8 cellular contexts compared by ENCODE assay signal in genomic region chr11:116773203-116774112, GRCh38. TPM values are rescaled to one million over a fixed set of nuclear protein-coding genes. Genes with fewer than 3 reads are reported as not detected.
DNase-seq lines count a peak whose midpoint lies in the region; ATAC-seq, FAIRE-seq and TF ChIP-seq lines count a peak whose summit lies in the region.

No MANE protein-coding gene starts in this region.

- peaks cover 0 to 3% of the 10 kb centered on the region in 2 donors for H3K36me3 ChIP-seq in small intestine (ENCODE audit: control insufficient read depth in 2 of 2, insufficient read depth in 2 of 2, low read length in 2 of 2)

- H3K9me3 ChIP-seq in iPS-18c (ENCODE audit: control insufficient read depth, insufficient read depth, low read length) = no peaks in the 10 kb centered on the region
- H3K9me3 ChIP-seq in small intestine (ENCODE audit: control insufficient read depth, low read depth) = no peaks in the 10 kb centered on the region

- ATAC-seq in GM21786 (IDR thresholded peaks at IDR 0.05; ENCODE audit: unreplicated experiment) = peak; percentile 29
- ATAC-seq in activated naive CD8-positive, alpha-beta T cell treated with anti-CD3 and anti-CD28 coated beads, Interleukin-2, amount 10 ng/mL, durations not matched to agents 7 days and 5 days (ENCODE audit: low read depth) = peak; percentile 34
- no peak for ATAC-seq in HG03565 (IDR thresholded peaks at IDR 0.05; ENCODE audit: unreplicated experiment)

- POLR2A ChIA-PET in activated naive CD8-positive, alpha-beta T cell treated with anti-CD3 and anti-CD28 coated beads, Interleukin-2, amount 10 ng/mL, durations not matched to agents 7 days and 5 days (lab: Charles Lee) = interaction anchor here (1.0 to 5.0 kb wide), 8 partner anchors 10 to 406 kb away, joined by 3 to 26 read pairs (median 6); partner anchors contain the start of genes PAFAH1B2, SIDT2 and ZPR1

- no peak for DNase-seq in GM12891 (ENCODE audit: insufficient read length, low spot score)
- peak; percentile 11 for DNase-seq in M059J (ENCODE audit: low read depth)
- no peak for DNase-seq in activated naive CD8-positive, alpha-beta T cell treated with anti-CD3 and anti-CD28 coated beads, Interleukin-2, amount 10 ng/mL, durations not matched to agents 7 days and 5 days
- peak; percentile 38 for DNase-seq in small intestine
- no peak for DNase-seq in cerebellum (ENCODE audit: low spot score)

- H3K36me3 Mint-ChIP-seq in activated naive CD8-positive, alpha-beta T cell treated with anti-CD3 and anti-CD28 coated beads, Interleukin-2, amount 10 ng/mL, durations not matched to agents 7 days and 5 days = peaks cover 32% of the 10 kb centered on the region

- no peaks in the 10 kb centered on the region for H3K27me3 Mint-ChIP-seq in activated naive CD8-positive, alpha-beta T cell treated with anti-CD3 and anti-CD28 coated beads, Interleukin-2, amount 10 ng/mL, durations not matched to agents 7 days and 5 days

- H3K4me1 ChIP-seq in small intestine (ENCODE audit: control insufficient read depth in 2 of 2, insufficient read depth in 1 of 2, low read depth in 1 of 2, low read length in 1 of 2) = no peaks in the 10 kb centered on the region

- H3K27me3 ChIP-seq in small intestine (ENCODE audit: control insufficient read depth in 2 of 2, insufficient read depth in 2 of 2, low read length in 2 of 2) = no peaks in the 10 kb centered on the region

- WGBS in small intestine, 3 donors = 2 to 5% (median 3%) methylated on average over 25 of the region's 25 CpGs

- H3K9me3 Mint-ChIP-seq in activated naive CD8-positive, alpha-beta T cell treated with anti-CD3 and anti-CD28 coated beads, Interleukin-2, amount 10 ng/mL, durations not matched to agents 7 days and 5 days = no peaks in the 10 kb centered on the region

- peak overlapping the region; percentile 93 for H3K4me3 ChIP-seq in iPS-18c (ENCODE audit: insufficient read depth, low read depth, low read length)
- H3K4me3 ChIP-seq in small intestine (ENCODE audit: low read depth in 1 of 2, low read length in 2 of 2) = peak overlapping the region; percentile 83 to 96

- H3K4me1 Mint-ChIP-seq in activated naive CD8-positive, alpha-beta T cell treated with anti-CD3 and anti-CD28 coated beads, Interleukin-2, amount 10 ng/mL, durations not matched to agents 7 days and 5 days = peaks cover 38% of the 10 kb centered on the region

- H3K27ac ChIP-seq in small intestine (ENCODE audit: low read depth in 1 of 2, low read length in 1 of 2) = peak overlapping the region; percentile 74 to 92

- H3K4me3 Mint-ChIP-seq in activated naive CD8-positive, alpha-beta T cell treated with anti-CD3 and anti-CD28 coated beads, Interleukin-2, amount 10 ng/mL, durations not matched to agents 7 days and 5 days = peak overlapping the region; percentile 96

- FAIRE-seq in GM12891 (lab: Jason Lieb, UNC) (no peak), small intestine (lab: Jason Lieb, UNC) (no peak)

- TF ChIP-seq POLR2A in GM12891 (IDR thresholded peaks at IDR 0.05; ENCODE audit: low read depth, low read length) = no peak; the same call in 1 of the 2 replicates

- H3K27ac Mint-ChIP-seq in activated naive CD8-positive, alpha-beta T cell treated with anti-CD3 and anti-CD28 coated beads, Interleukin-2, amount 10 ng/mL, durations not matched to agents 7 days and 5 days = peak overlapping the region; percentile 95

TF ChIP-seq in GM12891, 5 proteins besides CTCF, POLR2A, EP300 and RAD21:
- TF ChIP-seq PAX5 (IDR thresholded peaks at IDR 0.05; ENCODE audit: insufficient read depth, low read length, severe bottlenecking) (no peak), POU2F2 (IDR thresholded peaks at IDR 0.05; ENCODE audit: low read depth, low read length) (no peak), TAF1 (IDR thresholded peaks at IDR 0.05; ENCODE audit: low read depth, low read length) (no peak), SPI1 (IDR thresholded peaks at IDR 0.05; ENCODE audit: low read depth, low read length) (0 out of 2 replicates have a peak, but pooled peaks have one; percentile 17), POLR2AphosphoS5 (IDR thresholded peaks at IDR 0.05; ENCODE audit: low read depth, low read length) (peak; percentile 17)

RNA-seq across cellular contexts. Expression of gene BUD13, which starts 0.7 kb away (rescaled TPM):
- polyA plus RNA-seq in GM12891 (2012; ENCODE audit: low read depth, missing spikeins) = 11.7 TPM
- total RNA-seq in M059J (2014; rRNA removed; shearing (Covaris generic)) = 18.5 and 26.4 TPM in 2 replicates
- 10 to 100 TPM; 32.1 to 33.0 TPM for total RNA-seq in activated naive CD8-positive, alpha-beta T cell treated with anti-CD3 and anti-CD28 coated beads, Interleukin-2, amount 10 ng/mL, durations not matched to agents 7 days and 5 days
- 10 to 100 TPM; 13.6 to 29.1 (median 18.4) TPM for polyA plus RNA-seq in small intestine
- 11.3 TPM for total RNA-seq in cerebellum

RNA-seq across cellular contexts. Expression of gene ZPR1, which starts 14.4 kb away (rescaled TPM):
- polyA plus RNA-seq in GM12891 (2012; ENCODE audit: low read depth, missing spikeins) = 32.3 TPM
- 59.8 and 98.2 TPM in 2 replicates for total RNA-seq in M059J (2014; rRNA removed; shearing (Covaris generic))
- 10 to 100 TPM; 53.6 to 57.3 TPM for total RNA-seq in activated naive CD8-positive, alpha-beta T cell treated with anti-CD3 and anti-CD28 coated beads, Interleukin-2, amount 10 ng/mL, durations not matched to agents 7 days and 5 days
- polyA plus RNA-seq in small intestine = 10 to 100 TPM; 24.5 to 29.1 (median 27.3) TPM
- 21.7 TPM for total RNA-seq in cerebellum

RNA-seq across cellular contexts. Expression of gene APOA5, which starts 18.2 kb away (rescaled TPM):
- not detected for polyA plus RNA-seq in GM12891 (2012; ENCODE audit: low read depth, missing spikeins)
- total RNA-seq in M059J (2014; rRNA removed; shearing (Covaris generic)) = not detected in 2 replicates
- total RNA-seq in activated naive CD8-positive, alpha-beta T cell treated with anti-CD3 and anti-CD28 coated beads, Interleukin-2, amount 10 ng/mL, durations not matched to agents 7 days and 5 days = not detected
- polyA plus RNA-seq in small intestine = under 1 TPM in 1 of 3 donors, not detected in 2; 0.22 TPM
- not detected for total RNA-seq in cerebellum

RNA-seq across cellular contexts. Expression of gene APOA4, which starts 49.6 kb away (rescaled TPM):
- not detected for polyA plus RNA-seq in GM12891 (2012; ENCODE audit: low read depth, missing spikeins)
- total RNA-seq in M059J (2014; rRNA removed; shearing (Covaris generic)) = not detected in 2 replicates
- total RNA-seq in activated naive CD8-positive, alpha-beta T cell treated with anti-CD3 and anti-CD28 coated beads, Interleukin-2, amount 10 ng/mL, durations not matched to agents 7 days and 5 days = not detected
- 1,000 to 10,000 TPM in 2 of 3 donors, 100 to 1,000 TPM in 1; 338 to 9,049 (median 8,594) TPM for polyA plus RNA-seq in small intestine
- 0.45 TPM for total RNA-seq in cerebellum

RNA-seq across cellular contexts. Expression of gene APOC3, which starts 56.2 kb away (rescaled TPM):
- not detected for polyA plus RNA-seq in GM12891 (2012; ENCODE audit: low read depth, missing spikeins)
- not detected in 2 replicates for total RNA-seq in M059J (2014; rRNA removed; shearing (Covaris generic))
- not detected for total RNA-seq in activated naive CD8-positive, alpha-beta T cell treated with anti-CD3 and anti-CD28 coated beads, Interleukin-2, amount 10 ng/mL, durations not matched to agents 7 days and 5 days
- over 10,000 TPM in 1 of 3 donors, 1,000 to 10,000 TPM in 1, 100 to 1,000 TPM in 1; 273 to 10,182 (median 4,196) TPM for polyA plus RNA-seq in small intestine
- not detected for total RNA-seq in cerebellum

Comparison
In these comparisons a context has a peak if more than half of its experiments do, and no peak if none do; other contexts are left out.
1. DNase-seq: peak in M059J (single experiment) and small intestine (single experiment); none in GM12891 (single experiment), activated naive CD8-positive, alpha-beta T cell treated with anti-CD3 and anti-CD28 coated beads, Interleukin-2, amount 10 ng/mL, durations not matched to agents 7 days and 5 days (single experiment) and cerebellum (single experiment).